In genomic region chr2:121649652-121650553, GRCh38 we compare ENCODE assay signal across 8 cellular contexts. TPM values are rescaled to one million over a fixed set of nuclear protein-coding genes. Genes with fewer than 3 reads are reported as not detected.
DNase-seq lines count a peak whose midpoint lies in the region; ATAC-seq, FAIRE-seq and TF ChIP-seq lines count a peak whose summit lies in the region.

No MANE protein-coding gene starts in this region.

- no peaks in the 10 kb centered on the region for H3K27me3 ChIP-seq in upper lobe of right lung

- H3K36me3 ChIP-seq in upper lobe of right lung, result no peaks in the 10 kb centered on the region

- no peak for FAIRE-seq in GM12891 (lab: Jason Lieb, UNC)

- intact Hi-C loops in left cardiac atrium (cut with DNase I) (loop anchor here in 1 of 2 donors (5.0 kb wide), 2 partner anchors 53 to 118 kb away; partner anchors contain the start of gene RNU4ATAC), posterior vena cava (cut with DNase I) (loop anchor here (5.0 to 10.0 kb wide), 2 partner anchors 65 to 118 kb away; partner anchors contain the start of gene RNU4ATAC (in 1 of the 2)), upper lobe of right lung (cut with DNase I) (loop anchor here (10.0 kb wide), 1 partner anchor 115 kb away; the partner anchor contains the start of gene RNU4ATAC)

- ATAC-seq in HG02840 (IDR thresholded peaks at IDR 0.05; ENCODE audit: low FRiP score, unreplicated experiment) (peak; percentile 43), left cardiac atrium (peak; percentile 82 to 84), upper lobe of right lung (peak; percentile 86)

- H3K27ac ChIP-seq in adipose tissue (ENCODE audit: low read depth, low read length) (peak overlapping the region; percentile 95), upper lobe of right lung (peak overlapping the region; percentile 97)

- DNase-seq in GM12891 (ENCODE audit: insufficient read length, low spot score) (peak; percentile 52), NCI-H1436 (lab: John Stamatoyannopoulos, UW) (peak; percentile 78), SW480 (ENCODE audit: low spot score) (peak; percentile 85), left cardiac atrium (peak; percentile 94), posterior vena cava (ENCODE audit: low spot score) (peak; percentile 95), upper lobe of right lung (peak; percentile 93)

- TF ChIP-seq CTCF in upper lobe of right lung (IDR thresholded peaks at IDR 0.05), result no peak

- peak overlapping the region; percentile 88 for H3K4me3 ChIP-seq in upper lobe of right lung

- 0% methylated on average over 51 of the region's 51 CpGs for WGBS in adipose tissue, 3 donors

- H3K9me3 ChIP-seq in upper lobe of right lung, result no peaks in the 10 kb centered on the region

- TF ChIP-seq POLR2A in GM12891 (IDR thresholded peaks at IDR 0.05; ENCODE audit: low read depth, low read length), result peak; percentile 6; the same call in 1 of the 2 replicates

- peaks cover 27% of the 10 kb centered on the region for H3K4me1 ChIP-seq in upper lobe of right lung

TF ChIP-seq in GM12891, 5 proteins besides CTCF, POLR2A, EP300 and RAD21:
- TF ChIP-seq POLR2AphosphoS5 (IDR thresholded peaks at IDR 0.05; ENCODE audit: low read depth, low read length), result peak; percentile 79
- peak; percentile 46 for TF ChIP-seq SPI1 (IDR thresholded peaks at IDR 0.05; ENCODE audit: low read depth, low read length)
- TF ChIP-seq POU2F2 (IDR thresholded peaks at IDR 0.05; ENCODE audit: low read depth, low read length), result no peak
- peak; percentile 68 for TF ChIP-seq TAF1 (IDR thresholded peaks at IDR 0.05; ENCODE audit: low read depth, low read length)
- peak; percentile 59 for TF ChIP-seq PAX5 (IDR thresholded peaks at IDR 0.05; ENCODE audit: insufficient read depth, low read length, severe bottlenecking)
TF ChIP-seq in GM12891: peak in this region for 4.

RNA-seq across cellular contexts. Expression of gene CLASP1, which starts 0.6 kb away (rescaled TPM):
- polyA plus RNA-seq in GM12891 (2012; ENCODE audit: low read depth, missing spikeins), result 18.8 TPM
- 10 to 100 TPM in 2 of 3 donors, 1 to 10 TPM in 1; 7.9 to 17.1 (median 16.2) TPM for polyA plus RNA-seq in adipose tissue
- total RNA-seq in left cardiac atrium, result 10 to 100 TPM; 46.0 to 48.2 TPM
- 10 to 100 TPM; 50.4 to 55.8 TPM for total RNA-seq in posterior vena cava
- 44.5 TPM for total RNA-seq in upper lobe of right lung

Comparison
In these comparisons a context has a peak if more than half of its experiments do, and no peak if none do; other contexts are left out.
1. Peak in every context shown above with its lines: DNase-seq, ATAC-seq, H3K4me3 ChIP-seq and H3K27ac ChIP-seq.